In the genomic region with DNA sequence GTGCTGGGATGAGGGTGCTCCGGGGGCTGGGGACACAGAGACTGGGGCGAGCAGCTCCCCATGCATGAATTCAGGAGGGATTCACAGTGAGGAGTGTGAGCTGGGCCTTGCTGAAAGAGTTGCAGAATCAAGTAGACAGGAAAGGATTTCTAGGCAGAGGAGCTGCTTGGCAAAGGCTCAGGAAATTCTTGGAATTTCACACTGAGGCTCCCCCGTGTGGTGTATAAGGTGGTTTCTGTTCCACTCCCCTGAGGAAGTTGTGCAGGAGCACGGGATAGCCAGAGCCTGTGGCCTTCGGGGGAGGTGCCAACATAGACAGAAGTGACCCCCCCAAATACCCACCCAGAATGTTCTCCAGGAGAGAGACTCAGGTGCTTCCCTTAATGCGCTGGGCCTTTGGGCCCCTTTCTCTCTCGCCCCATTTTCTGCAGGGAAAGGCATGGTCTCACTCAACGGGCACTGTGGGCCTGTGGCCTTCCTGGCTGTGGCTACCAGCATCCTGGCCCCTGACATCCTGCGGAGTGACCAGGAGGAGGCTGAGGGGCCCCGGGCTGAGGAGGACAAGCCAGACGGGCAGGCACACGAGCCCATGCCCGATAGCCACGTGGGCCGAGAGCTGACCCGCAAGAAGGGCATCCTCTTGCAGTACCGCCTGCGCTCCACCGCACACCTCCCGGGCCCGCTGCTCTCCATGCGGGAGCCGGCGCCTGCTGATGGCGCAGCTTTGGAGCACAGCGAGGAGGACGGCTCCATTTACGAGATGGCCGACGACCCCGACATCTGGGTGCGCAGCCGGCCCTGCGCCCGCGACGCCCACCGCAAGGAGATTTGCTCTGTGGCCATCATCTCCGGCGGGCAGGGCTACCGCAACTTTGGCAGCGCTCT, we compare ENCODE assay signal across 9 cellular contexts. TPM values are rescaled to one million over a fixed set of nuclear protein-coding genes. Genes with fewer than 3 reads are reported as not detected.
DNase-seq lines count a peak whose midpoint lies in the region; ATAC-seq, FAIRE-seq and TF ChIP-seq lines count a peak whose summit lies in the region.
"Had no signal": no experiment of that assay in that cellular context is flagged by ENCODE, and none has a peak within 500 bp of the region (broad histone marks: within the 10 kb centered on the region; RNA-seq: fewer than 3 reads in every experiment).

No MANE protein-coding gene starts in this region.

- peak; percentile 41 for TF ChIP-seq CTCF in SK-N-SH (IDR thresholded peaks at IDR 0.05)
- peak in 3 of 4 experiments; percentile 30 to 56 (median 52) for TF ChIP-seq CTCF in gastroesophageal sphincter (IDR thresholded peaks at IDR 0.05)
- peak in 1 of 4 donors; percentile 7 for TF ChIP-seq CTCF in pancreas (IDR thresholded peaks at IDR 0.05)

- no peaks in the 10 kb centered on the region for H3K79me2 ChIP-seq in SK-N-SH (ENCODE audit: insufficient read depth)

- H3K9ac ChIP-seq in SK-N-SH = no peak overlapping the region

- no peak for TF ChIP-seq EP300 in SK-N-SH (IDR thresholded peaks at IDR 0.05; ENCODE audit: borderline replicate concordance in 1 of 2, low read depth in 1 of 2, low read length in 1 of 2)
- no peak for TF ChIP-seq EP300 in gastroesophageal sphincter (IDR thresholded peaks at IDR 0.05)

- H3K36me3 ChIP-seq in SK-N-SH (replicated peaks in 1 of 2; ENCODE audit: control insufficient read depth in 1 of 2, insufficient read depth in 2 of 2, low read length in 1 of 2) (peaks cover 0 to 2% of the 10 kb centered on the region in 2 experiments), gastroesophageal sphincter (peaks cover 0 to 73% of the 10 kb centered on the region in 2 donors), pancreas (peaks cover 0 to 44% (median 28%) of the 10 kb centered on the region in 3 donors)

- CTCF ChIA-PET in SK-N-SH (lab: Yijun Ruan, JAX) = interaction anchor here (0.6 to 3.9 kb wide), 8 partner anchors 13 to 195 kb away, joined by 3 to 37 read pairs (median 4); no protein-coding TSS in a partner anchor

- intact Hi-C loops in pancreas (cut with DNase I) = no loop called here

- no peak for TF ChIP-seq POLR2A in gastroesophageal sphincter (IDR thresholded peaks at IDR 0.05)

- 0 out of 2 replicates have a peak overlapping the region, but pooled peaks have one; percentile 24 for H3K4me2 ChIP-seq in SK-N-SH

- H3K4me1 ChIP-seq in SK-N-SH (ENCODE audit: control insufficient read depth in 1 of 2, insufficient read depth in 2 of 2, low read depth in 1 of 2, low read length in 1 of 2) = peaks cover 3 to 23% of the 10 kb centered on the region in 2 experiments; a peak in 2 of 4 replicates
- H3K4me1 ChIP-seq in gastroesophageal sphincter = peaks cover 0 to 13% (median 0%) of the 10 kb centered on the region in 3 donors
- H3K4me1 ChIP-seq in pancreas = no peaks in the 10 kb centered on the region

- in situ Hi-C loops in G401 (cut with HindIII; ENCODE audit: low sequenced_read_pairs) = no loop called here

- DNase-seq in G401 (ENCODE audit: low spot score) (peak; percentile 76), SK-N-SH (no peak), pancreas (no peak), NCI-H526 treated with DMSO at 0.1 percent for 48 hours (lab: John Stamatoyannopoulos, UW) (no peak), NCI-H146 (lab: John Stamatoyannopoulos, UW) (no peak)
- DNase-seq in activated CD4-positive, alpha-beta T cell treated with anti-CD3 and anti-CD28 coated beads, Interleukin-2, amount 50 U/mL, for 48 hours = no peak
- DNase-seq: NCI-H446 treated with DMSO at 0.1 percent for 48 hours had no signal

- no peaks in the 10 kb centered on the region for H3K27me3 ChIP-seq in SK-N-SH (ENCODE audit: insufficient read depth)
- H3K27me3 ChIP-seq in gastroesophageal sphincter = no peaks in the 10 kb centered on the region
- no peaks in the 10 kb centered on the region for H3K27me3 ChIP-seq in pancreas

- POLR2A ChIA-PET in SK-N-SH (lab: Yijun Ruan, JAX) = no interaction called here

- H3K27ac ChIP-seq in SK-N-SH (ENCODE audit: low read depth in 2 of 2, low read length in 1 of 2) (no peak overlapping the region), gastroesophageal sphincter (no peak overlapping the region), pancreas (no peak overlapping the region)

- no peaks in the 10 kb centered on the region for H4K20me1 ChIP-seq in SK-N-SH (ENCODE audit: insufficient read depth)

- H3K9me3 ChIP-seq in SK-N-SH = no peaks in the 10 kb centered on the region
- no peaks in the 10 kb centered on the region for H3K9me3 ChIP-seq in gastroesophageal sphincter
- H3K9me3 ChIP-seq in pancreas = no peaks in the 10 kb centered on the region

- TF ChIP-seq RAD21 in SK-N-SH (IDR thresholded peaks at IDR 0.05; ENCODE audit: low read length) = peak; percentile 50

- H3K4me3 ChIP-seq in SK-N-SH (ENCODE audit: low read depth in 2 of 2, low read length in 1 of 2) (no peak overlapping the region; a peak in 1 of 4 replicates), gastroesophageal sphincter (no peak overlapping the region), pancreas (no peak overlapping the region)

- no peak for FAIRE-seq in pancreas (lab: Jason Lieb, UNC)

- no peaks in the 10 kb centered on the region for H3F3A ChIP-seq in SK-N-SH (replicated peaks; ENCODE audit: insufficient read depth)

- WGBS in SK-N-SH (ENCODE audit: low lambda C conversion rate) = 89% methylated on average over 39 of the region's 42 CpGs
- 0 to 27% methylated on average over 1 to 7 of the region's 42 CpGs for WGBS in gastroesophageal sphincter (ENCODE audit: low coverage in 1 of 2), 2 donors
- 89% methylated on average over 42 of the region's 42 CpGs for WGBS in pancreas, 2 donors

- ATAC-seq in gastroesophageal sphincter (peak; percentile 69), pancreas (peak in 3 of 4 donors; percentile 17 to 55 (median 32)), GM19351 (IDR thresholded peaks at IDR 0.05; ENCODE audit: unreplicated experiment) (no peak)

- no peaks in the 10 kb centered on the region for H3K9me2 ChIP-seq in SK-N-SH

- no peak overlapping the region for H2AFZ ChIP-seq in SK-N-SH (ENCODE audit: low read depth)

TF ChIP-seq in SK-N-SH, 30 proteins besides CTCF, POLR2A, EP300 and RAD21:
- TF ChIP-seq NFIC (IDR thresholded peaks at IDR 0.05; ENCODE audit: borderline replicate concordance) (peak; percentile 55), FOXJ3 (CRISPR knock-in tag; IDR thresholded peaks at IDR 0.05) (no peak), MXI1 (IDR thresholded peaks at IDR 0.05; ENCODE audit: low read depth, low read length) (no peak), RCOR1 (IDR thresholded peaks at IDR 0.05; ENCODE audit: low read length) (no peak), GABPA (IDR thresholded peaks at IDR 0.05; ENCODE audit: low read depth) (no peak), TAF1 (IDR thresholded peaks at IDR 0.05; ENCODE audit: borderline replicate concordance, low read depth, low read length) (no peak), GATA2 (CRISPR knock-in tag; IDR thresholded peaks at IDR 0.05) (no peak), EZH2phosphoT487 (IDR thresholded peaks at IDR 0.05; ENCODE audit: borderline replicate concordance, low read depth) (no peak), SMC3 (IDR thresholded peaks at IDR 0.05; ENCODE audit: low read depth, low read length) (peak; percentile 48; the same call in 1 of the 2 replicates), TEAD4 (IDR thresholded peaks at IDR 0.05; ENCODE audit: borderline replicate concordance, insufficient read depth) (0 out of 2 replicates have a peak, but pooled peaks have one; percentile 42)
- TF ChIP-seq, protein P1, sequence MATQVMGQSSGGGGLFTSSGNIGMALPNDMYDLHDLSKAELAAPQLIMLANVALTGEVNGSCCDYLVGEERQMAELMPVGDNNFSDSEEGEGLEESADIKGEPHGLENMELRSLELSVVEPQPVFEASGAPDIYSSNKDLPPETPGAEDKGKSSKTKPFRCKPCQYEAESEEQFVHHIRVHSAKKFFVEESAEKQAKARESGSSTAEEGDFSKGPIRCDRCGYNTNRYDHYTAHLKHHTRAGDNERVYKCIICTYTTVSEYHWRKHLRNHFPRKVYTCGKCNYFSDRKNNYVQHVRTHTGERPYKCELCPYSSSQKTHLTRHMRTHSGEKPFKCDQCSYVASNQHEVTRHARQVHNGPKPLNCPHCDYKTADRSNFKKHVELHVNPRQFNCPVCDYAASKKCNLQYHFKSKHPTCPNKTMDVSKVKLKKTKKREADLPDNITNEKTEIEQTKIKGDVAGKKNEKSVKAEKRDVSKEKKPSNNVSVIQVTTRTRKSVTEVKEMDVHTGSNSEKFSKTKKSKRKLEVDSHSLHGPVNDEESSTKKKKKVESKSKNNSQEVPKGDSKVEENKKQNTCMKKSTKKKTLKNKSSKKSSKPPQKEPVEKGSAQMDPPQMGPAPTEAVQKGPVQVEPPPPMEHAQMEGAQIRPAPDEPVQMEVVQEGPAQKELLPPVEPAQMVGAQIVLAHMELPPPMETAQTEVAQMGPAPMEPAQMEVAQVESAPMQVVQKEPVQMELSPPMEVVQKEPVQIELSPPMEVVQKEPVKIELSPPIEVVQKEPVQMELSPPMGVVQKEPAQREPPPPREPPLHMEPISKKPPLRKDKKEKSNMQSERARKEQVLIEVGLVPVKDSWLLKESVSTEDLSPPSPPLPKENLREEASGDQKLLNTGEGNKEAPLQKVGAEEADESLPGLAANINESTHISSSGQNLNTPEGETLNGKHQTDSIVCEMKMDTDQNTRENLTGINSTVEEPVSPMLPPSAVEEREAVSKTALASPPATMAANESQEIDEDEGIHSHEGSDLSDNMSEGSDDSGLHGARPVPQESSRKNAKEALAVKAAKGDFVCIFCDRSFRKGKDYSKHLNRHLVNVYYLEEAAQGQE (IDR thresholded peaks at IDR 0.05; ENCODE audit: low read depth, low read length) = no peak

RNA-seq across cellular contexts. Expression of a gene that starts 58.5 kb away (rescaled TPM):
- 0.51 and 2.4 TPM in 2 replicates for total RNA-seq in G401 (2014; rRNA removed; shearing (Covaris generic))
- 0.05 TPM in 1 of 2 replicates, not detected in the other for polyA plus RNA-seq in SK-N-SH (2012; rRNA removed)
- polyA plus RNA-seq in SK-N-SH (2012; cell fraction: cytosol; rRNA removed) = 0.06 and 0.12 TPM in 2 replicates
- polyA plus RNA-seq in SK-N-SH (2012; cell fraction: nucleus; rRNA removed) = 0.04 and 0.08 TPM in 2 replicates
- not detected for total RNA-seq in gastroesophageal sphincter
- not detected for total RNA-seq in pancreas
- not detected for polyA plus RNA-seq in pancreas
